ENCODE assay signal across 12 cellular contexts in genomic region chrX:17377795-17378194, GRCh38. TPM values are rescaled to one million over a fixed set of nuclear protein-coding genes. Genes with fewer than 3 reads are reported as not detected.
A peak's percentile ranks its signal among the peaks of the same experiment; 100 is the strongest.
DNase-seq lines count a peak whose midpoint lies in the region; ATAC-seq, FAIRE-seq and TF ChIP-seq lines count a peak whose summit lies in the region.
"Had no signal": no experiment of that assay in that cellular context is flagged by ENCODE, and none has a peak within 500 bp of the region (broad histone marks: within the 10 kb centered on the region; RNA-seq: fewer than 3 reads in every experiment).

No MANE protein-coding gene starts in this region.

- TF ChIP-seq POLR2A in A549 (IDR thresholded peaks at IDR 0.05; ENCODE audit: low read length) (no peak), GM12891 (IDR thresholded peaks at IDR 0.05; ENCODE audit: low read depth, low read length) (no peak)

- no peak for TF ChIP-seq EP300 in A549 (IDR thresholded peaks at IDR 0.05)

- H3K27me3 ChIP-seq in bronchial epithelial cell (ENCODE audit: control insufficient read depth, insufficient read depth, low read length), result no peaks in the 10 kb centered on the region
- no peaks in the 10 kb centered on the region for H3K27me3 ChIP-seq in muscle layer of duodenum (ENCODE audit: low read depth, low read length)

- POLR2A ChIA-PET in A549 (lab: Yijun Ruan, JAX), result interaction anchor here (0.7 to 2.0 kb wide), 3 partner anchors 12 to 214 kb away, joined by 3 to 9 read pairs (median 3); no protein-coding TSS in a partner anchor
- POLR2A ChIA-PET in HEK293T (lab: Yijun Ruan, JAX), result no interaction called here

- peak; percentile 46 for FAIRE-seq in A549 (lab: Jason Lieb, UNC)
- FAIRE-seq in bronchial epithelial cell (lab: Jason Lieb, UNC), result no peak
- no peak for FAIRE-seq in GM12891 (lab: Jason Lieb, UNC)
- FAIRE-seq: G401.6 had no signal

- CTCF ChIA-PET in A549 (lab: Yijun Ruan, JAX), result interaction anchor here (2.2 to 2.3 kb wide), 2 partner anchors 29 to 213 kb away, joined by 7 to 13 read pairs; no protein-coding TSS in a partner anchor
- CTCF ChIA-PET in HEK293T (lab: Yijun Ruan, JAX), result no interaction called here

- TF ChIP-seq RAD21 in A549 (conservative IDR thresholded peaks at IDR 0.05 in 1 of 2, IDR thresholded peaks at IDR 0.05 in 1 of 2), result no peak

- H3K9me3 ChIP-seq in A549, result peaks cover 3% of the 10 kb centered on the region; the same call in 1 of the 3 replicates
- peaks cover 0 to 12% of the 10 kb centered on the region in 2 donors for H3K9me3 ChIP-seq in muscle layer of duodenum (ENCODE audit: control insufficient read depth in 1 of 2, low read length in 2 of 2)

- 57% methylated on average over 9 of the region's 9 CpGs for WGBS in A549 (ENCODE audit: missing lambda C conversion rate)

- H3K4me2 ChIP-seq in A549, result peak overlapping the region; percentile 92

- peaks cover 22% of the 10 kb centered on the region for H3K4me1 ChIP-seq in A549
- H3K4me1 ChIP-seq in muscle layer of duodenum (ENCODE audit: control insufficient read depth in 1 of 2, insufficient read depth in 2 of 2, low read length in 2 of 2), result peaks cover 0 to 3% of the 10 kb centered on the region in 2 donors

- peak overlapping the region; percentile 88 to 98 for H3K27ac ChIP-seq in A549
- no peak overlapping the region for H3K27ac ChIP-seq in muscle layer of duodenum (ENCODE audit: low read length)
- H3K27ac ChIP-seq: SK-N-MC had no signal

- TF ChIP-seq CTCF in A549 (IDR thresholded peaks at IDR 0.05) (no peak), HFF-Myc (IDR thresholded peaks at IDR 0.05; ENCODE audit: low read depth, low read length, missing control alignments) (no peak), bronchial epithelial cell (IDR thresholded peaks at IDR 0.05; ENCODE audit: insufficient read depth, low read length, severe bottlenecking) (no peak)

- intact Hi-C loops in posterior vena cava (cut with DNase I), result loop anchor here (10.0 kb wide), 2 partner anchors 167 to 217 kb away; no protein-coding TSS in a partner anchor

- peak overlapping the region; percentile 93 for H3K4me3 ChIP-seq in A549
- H3K4me3 ChIP-seq in HFF-Myc (replicated peaks; ENCODE audit: low read depth, low read length), result peak overlapping the region; percentile 55
- H3K4me3 ChIP-seq in bronchial epithelial cell (ENCODE audit: low read depth, low read length), result peak overlapping the region; percentile 60
- H3K4me3 ChIP-seq in muscle layer of duodenum (ENCODE audit: low read depth in 1 of 2, low read length in 2 of 2), result peak overlapping the region; percentile 56 to 72
- H3K4me3 ChIP-seq: SK-N-MC had no signal

- H3K36me3 ChIP-seq in bronchial epithelial cell (ENCODE audit: control insufficient read depth, insufficient read depth, low read length) (no peaks in the 10 kb centered on the region), muscle layer of duodenum (ENCODE audit: control insufficient read depth in 1 of 2, insufficient read depth in 2 of 2, low read length in 2 of 2) (no peaks in the 10 kb centered on the region)

- no peak for ATAC-seq in A549

- DNase-seq in A549 (ENCODE audit: low read depth in 1 of 2, low spot score in 1 of 2) (peak in 1 of 2 experiments; percentile 10), HFF-Myc (ENCODE audit: extremely low read depth, low read depth) (no peak), bronchial epithelial cell (ENCODE audit: low read depth) (no peak), HEK293T (ENCODE audit: extremely low spot score) (no peak), NCI-H510A treated with DMSO at 0.1 percent for 48 hours (lab: John Stamatoyannopoulos, UW) (no peak), GM12891 (ENCODE audit: insufficient read length, low spot score) (no peak), posterior vena cava (ENCODE audit: low spot score) (no peak)
- DNase-seq: Kasumi-1; stimulated activated naive CD4-positive, alpha-beta T cell had no signal

TF ChIP-seq in A549, 52 proteins besides CTCF, POLR2A, EP300 and RAD21 (continues in another document):
- TF ChIP-seq MAFK (IDR thresholded peaks at IDR 0.05; ENCODE audit: partially characterized antibody) (no peak), HOXB13 (CRISPR knock-in tag; IDR thresholded peaks at IDR 0.05; ENCODE audit: low read depth) (no peak), EHMT2 (IDR thresholded peaks at IDR 0.05; ENCODE audit: low read depth) (no peak), PBX3 (IDR thresholded peaks at IDR 0.05) (no peak)

TF ChIP-seq in HEK293T, 16 proteins besides CTCF, POLR2A, EP300 and RAD21:
- TF ChIP-seq TARDBP (IDR thresholded peaks at IDR 0.05) (no peak), LEF1 (IDR thresholded peaks at IDR 0.05; ENCODE audit: borderline replicate concordance) (no peak), NFRKB (IDR thresholded peaks at IDR 0.05) (no peak), FOXM1 (IDR thresholded peaks at IDR 0.05; ENCODE audit: borderline replicate concordance) (no peak), FOXK2 (IDR thresholded peaks at IDR 0.05) (no peak), ZNF384 (IDR thresholded peaks at IDR 0.05) (no peak), SUZ12 (IDR thresholded peaks at IDR 0.05) (no peak), HDGF (IDR thresholded peaks at IDR 0.05; ENCODE audit: borderline replicate concordance) (no peak), CTBP1 (IDR thresholded peaks at IDR 0.05; ENCODE audit: borderline replicate concordance) (no peak), PKNOX1 (IDR thresholded peaks at IDR 0.05) (no peak), L3MBTL2 (conservative IDR thresholded peaks at IDR 0.05) (no peak), SP1 (IDR thresholded peaks at IDR 0.05) (no peak), FOXA1 (IDR thresholded peaks at IDR 0.05) (no peak), ELF4 (IDR thresholded peaks at IDR 0.05) (no peak), ARNT (IDR thresholded peaks at IDR 0.05) (no peak)

TF ChIP-seq in GM12891, 5 proteins besides CTCF, POLR2A, EP300 and RAD21:
- TF ChIP-seq POLR2AphosphoS5 (IDR thresholded peaks at IDR 0.05; ENCODE audit: low read depth, low read length), result no peak
- TF ChIP-seq TAF1 (IDR thresholded peaks at IDR 0.05; ENCODE audit: low read depth, low read length), result no peak
- TF ChIP-seq PAX5 (IDR thresholded peaks at IDR 0.05; ENCODE audit: insufficient read depth, low read length, severe bottlenecking), result no peak
- no peak for TF ChIP-seq SPI1 (IDR thresholded peaks at IDR 0.05; ENCODE audit: low read depth, low read length)
- no peak for TF ChIP-seq POU2F2 (IDR thresholded peaks at IDR 0.05; ENCODE audit: low read depth, low read length)
TF ChIP-seq in GM12891: peak in this region for 0.

RNA-seq across cellular contexts. Expression of gene NHS, which starts 2.8 kb away (rescaled TPM):
- polyA plus RNA-seq in A549 (2011; rRNA removed) (5.0 and 9.9 TPM in 2 replicates), A549 (2017; fragmentation: RNase III; extraction: RNeasy Plus Mini Kit Qiagen cat#74134 plus additional on column Dnase treatment) (3.6 to 4.3 TPM (median 4.2 TPM) in 3 replicates)
- polyA plus RNA-seq in A549 (2012; cell fraction: cytosol; rRNA removed), result 0.91 and 1.1 TPM in 2 replicates
- polyA plus RNA-seq in A549 (2012; cell fraction: nucleus; rRNA removed), result 3.0 and 3.6 TPM in 2 replicates
- 9.6 and 12.5 TPM in 2 replicates for polyA minus RNA-seq in A549 (2011; rRNA and poly(A)+ RNA removed)
- total RNA-seq in bronchial epithelial cell (0.79 and 1.0 TPM in 2 replicates), posterior vena cava (10 to 100 TPM; 11.1 to 12.2 TPM)
- polyA plus RNA-seq in GM12891 (2012; ENCODE audit: low read depth, missing spikeins), result not detected
